14 cellular contexts compared by ENCODE assay signal in genomic region chr6:142932788-142933362, GRCh38. TPM values are rescaled to one million over a fixed set of nuclear protein-coding genes. Genes with fewer than 3 reads are reported as not detected.
DNase-seq lines count a peak whose midpoint lies in the region; ATAC-seq and TF ChIP-seq lines count a peak whose summit lies in the region.
"Had no signal": no experiment of that assay in that cellular context is flagged by ENCODE, and none has a peak within 500 bp of the region (broad histone marks: within the 10 kb centered on the region; RNA-seq: fewer than 3 reads in every experiment).

No MANE protein-coding gene starts in this region.

- no peaks in the 10 kb centered on the region for H3K9me3 ChIP-seq in CD8-positive, alpha-beta T cell (ENCODE audit: low read length)
- H3K9me3 ChIP-seq: testis had no signal

- peaks cover 89% of the 10 kb centered on the region for H3K4me1 Mint-ChIP-seq in CD8-positive, alpha-beta T cell (ENCODE audit: low read depth)
- peaks cover 69% of the 10 kb centered on the region for H3K4me1 Mint-ChIP-seq in activated naive CD8-positive, alpha-beta T cell treated with anti-CD3 and anti-CD28 coated beads, Interleukin-2, amount 10 ng/mL, durations not matched to agents 7 days and 5 days
- H3K4me1 Mint-ChIP-seq: neural crest cell had no signal

- H3K4me1 ChIP-seq in CD8-positive, alpha-beta T cell (ENCODE audit: insufficient read depth, low read length): peaks cover 82% of the 10 kb centered on the region
- H3K4me1 ChIP-seq: testis had no signal

- no peaks in the 10 kb centered on the region for H3K27me3 Mint-ChIP-seq in CD8-positive, alpha-beta T cell (ENCODE audit: low read depth)
- H3K27me3 Mint-ChIP-seq in activated naive CD8-positive, alpha-beta T cell treated with anti-CD3 and anti-CD28 coated beads, Interleukin-2, amount 10 ng/mL, durations not matched to agents 7 days and 5 days: no peaks in the 10 kb centered on the region

- TF ChIP-seq CTCF in CD8-positive, alpha-beta T cell (IDR thresholded peaks at IDR 0.05): no peak
- TF ChIP-seq CTCF in coronary artery (IDR thresholded peaks at IDR 0.05): no peak

- H3K4me3 ChIP-seq in CD8-positive, alpha-beta T cell (ENCODE audit: low read depth, low read length): no peak overlapping the region
- H3K4me3 ChIP-seq in coronary artery: no peak overlapping the region
- H3K4me3 ChIP-seq: testis had no signal

- CTCF ChIA-PET in CD8-positive, alpha-beta T cell (lab: Charles Lee): no interaction called here

- no peaks in the 10 kb centered on the region for H3K27me3 ChIP-seq in CD8-positive, alpha-beta T cell (ENCODE audit: insufficient read depth, low read length)
- H3K27me3 ChIP-seq: testis had no signal

- no peak for DNase-seq in CD8-positive, alpha-beta T cell
- no peak for DNase-seq in activated naive CD8-positive, alpha-beta T cell treated with anti-CD3 and anti-CD28 coated beads, Interleukin-2, amount 10 ng/mL, durations not matched to agents 7 days and 5 days
- no peak for DNase-seq in coronary artery (ENCODE audit: low spot score)
- DNase-seq in activated CD8-positive, alpha-beta memory T cell treated with anti-CD3 and anti-CD28 coated beads, Interleukin-2, amount 50 U/mL, for 48 hours: no peak
- DNase-seq: H9, left colon, NCI-H1436 treated with DMSO at 0.1 percent for 48 hours, testis had no signal

- H3K9me3 Mint-ChIP-seq in CD8-positive, alpha-beta T cell: no peaks in the 10 kb centered on the region
- no peaks in the 10 kb centered on the region for H3K9me3 Mint-ChIP-seq in activated naive CD8-positive, alpha-beta T cell treated with anti-CD3 and anti-CD28 coated beads, Interleukin-2, amount 10 ng/mL, durations not matched to agents 7 days and 5 days
- H3K9me3 Mint-ChIP-seq: H9, neural crest cell had no signal

- no peak for ATAC-seq in CD8-positive, alpha-beta T cell
- peak; percentile 31 for ATAC-seq in GM18858 (IDR thresholded peaks at IDR 0.05; ENCODE audit: unreplicated experiment)
- peak; percentile 39 for ATAC-seq in HG03442 (IDR thresholded peaks at IDR 0.05; ENCODE audit: unreplicated experiment)
- no peak for ATAC-seq in activated naive CD8-positive, alpha-beta T cell treated with anti-CD3 and anti-CD28 coated beads, Interleukin-2, amount 10 ng/mL, durations not matched to agents 7 days and 5 days (ENCODE audit: low read depth)
- ATAC-seq in HG02763 (IDR thresholded peaks at IDR 0.05; ENCODE audit: unreplicated experiment): no peak
- ATAC-seq in GM21447 (IDR thresholded peaks at IDR 0.05; ENCODE audit: unreplicated experiment): no peak
- ATAC-seq: left colon had no signal

- peak overlapping the region; percentile 90 for H3K27ac Mint-ChIP-seq in CD8-positive, alpha-beta T cell
- peak overlapping the region; percentile 67 for H3K27ac Mint-ChIP-seq in activated naive CD8-positive, alpha-beta T cell treated with anti-CD3 and anti-CD28 coated beads, Interleukin-2, amount 10 ng/mL, durations not matched to agents 7 days and 5 days
- H3K27ac Mint-ChIP-seq: H9 had no signal

- H3K36me3 ChIP-seq in CD8-positive, alpha-beta T cell (ENCODE audit: insufficient read depth, low read length): no peaks in the 10 kb centered on the region

- H3K36me3 Mint-ChIP-seq in CD8-positive, alpha-beta T cell: peaks cover 49% of the 10 kb centered on the region
- H3K36me3 Mint-ChIP-seq in activated naive CD8-positive, alpha-beta T cell treated with anti-CD3 and anti-CD28 coated beads, Interleukin-2, amount 10 ng/mL, durations not matched to agents 7 days and 5 days: peaks cover 12% of the 10 kb centered on the region

- peak overlapping the region; percentile 74 for H3K4me3 Mint-ChIP-seq in CD8-positive, alpha-beta T cell
- H3K4me3 Mint-ChIP-seq in activated naive CD8-positive, alpha-beta T cell treated with anti-CD3 and anti-CD28 coated beads, Interleukin-2, amount 10 ng/mL, durations not matched to agents 7 days and 5 days: peak overlapping the region; percentile 75
- H3K4me3 Mint-ChIP-seq: H9, neural crest cell had no signal

- intact Hi-C loops in CD8-positive, alpha-beta T cell (cut with DNase I, micrococcal nuclease): loop anchor here in 1 of 2 experiments (1.0 kb wide), 1 partner anchor 7 kb away; no protein-coding TSS in a partner anchor

- POLR2A ChIA-PET in CD8-positive, alpha-beta T cell (lab: Charles Lee): no interaction called here
- POLR2A ChIA-PET in activated naive CD8-positive, alpha-beta T cell treated with anti-CD3 and anti-CD28 coated beads, Interleukin-2, amount 10 ng/mL, durations not matched to agents 7 days and 5 days (lab: Charles Lee): interaction anchor here (0.6 to 1.7 kb wide), 2 partner anchors 13 to 458 kb away, joined by 3 to 4 read pairs; partner anchors contain the start of gene HIVEP2

- peak overlapping the region; percentile 7 for H3K27ac ChIP-seq in CD8-positive, alpha-beta T cell (ENCODE audit: low read depth, low read length)
- H3K27ac ChIP-seq in coronary artery: no peak overlapping the region
- H3K27ac ChIP-seq: C4-2B, testis had no signal

RNA-seq across cellular contexts. Expression of gene HIVEP2, which starts 12.1 kb away (rescaled TPM):
- 10 to 100 TPM; 30.8 to 31.0 TPM for total RNA-seq in CD8-positive, alpha-beta T cell
- total RNA-seq in activated naive CD8-positive, alpha-beta T cell treated with anti-CD3 and anti-CD28 coated beads, Interleukin-2, amount 10 ng/mL, durations not matched to agents 7 days and 5 days: 10 to 100 TPM; 45.8 to 49.7 TPM

Comparison
In these comparisons a context has a peak if more than half of its experiments do, and no peak if none do; other contexts are left out.
1. ATAC-seq: peak in GM18858 (single experiment) and HG03442 (single experiment); none in CD8-positive, alpha-beta T cell (single experiment), activated naive CD8-positive, alpha-beta T cell treated with anti-CD3 and anti-CD28 coated beads, Interleukin-2, amount 10 ng/mL, durations not matched to agents 7 days and 5 days (single experiment), HG02763 (single experiment) and GM21447 (single experiment).